In the genomic region with DNA sequence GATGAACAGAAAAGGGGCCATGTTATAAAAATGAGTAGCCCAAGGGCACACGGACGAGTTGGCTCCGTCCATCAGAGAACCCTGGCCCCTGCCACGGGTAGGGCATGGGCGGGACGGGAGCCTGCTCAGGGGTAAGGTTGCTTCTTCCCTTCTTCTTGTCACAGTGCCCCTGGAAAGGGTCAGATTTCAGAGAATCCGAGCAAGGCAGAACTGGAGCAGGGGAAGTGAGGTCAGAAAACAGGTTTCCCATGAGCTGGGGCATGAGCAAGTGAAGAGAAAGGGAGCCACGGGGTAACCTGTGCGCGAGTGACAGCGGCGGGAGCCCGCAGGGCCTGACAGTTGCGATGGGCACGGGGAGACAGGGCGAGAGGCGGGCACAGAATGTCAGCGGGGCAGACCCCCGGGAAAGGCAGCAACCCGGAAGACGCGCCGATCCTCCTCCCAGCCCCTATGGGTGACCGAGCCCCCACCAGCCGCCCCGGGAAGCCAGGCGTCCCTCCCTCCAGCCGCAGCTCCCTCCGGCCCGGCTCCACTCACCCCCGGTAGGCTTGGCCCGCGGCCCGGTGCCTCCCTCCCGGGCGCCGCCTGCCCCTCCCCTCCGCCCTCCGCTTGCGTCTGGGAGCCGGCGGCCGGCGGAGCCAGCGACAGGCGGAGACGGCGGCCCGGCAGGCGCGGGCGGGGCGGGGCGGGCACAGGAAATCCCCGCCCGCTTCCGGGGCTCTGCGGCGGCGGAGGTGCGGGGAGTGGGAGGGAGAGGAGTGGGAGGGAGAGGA, we compare ENCODE assay signal across 1 cellular context.
TF ChIP-seq lines count a peak whose summit lies in the region.

A gene (minus strand): TSS at position 671 of the 773 bp plus-strand sequence. CDS start 2,829 bp downstream, outside the sequence.

TF ChIP-seq in HEK293, 187 proteins besides CTCF, POLR2A, EP300 and RAD21 (continued from another document):
- TF ChIP-seq, protein P1, sequence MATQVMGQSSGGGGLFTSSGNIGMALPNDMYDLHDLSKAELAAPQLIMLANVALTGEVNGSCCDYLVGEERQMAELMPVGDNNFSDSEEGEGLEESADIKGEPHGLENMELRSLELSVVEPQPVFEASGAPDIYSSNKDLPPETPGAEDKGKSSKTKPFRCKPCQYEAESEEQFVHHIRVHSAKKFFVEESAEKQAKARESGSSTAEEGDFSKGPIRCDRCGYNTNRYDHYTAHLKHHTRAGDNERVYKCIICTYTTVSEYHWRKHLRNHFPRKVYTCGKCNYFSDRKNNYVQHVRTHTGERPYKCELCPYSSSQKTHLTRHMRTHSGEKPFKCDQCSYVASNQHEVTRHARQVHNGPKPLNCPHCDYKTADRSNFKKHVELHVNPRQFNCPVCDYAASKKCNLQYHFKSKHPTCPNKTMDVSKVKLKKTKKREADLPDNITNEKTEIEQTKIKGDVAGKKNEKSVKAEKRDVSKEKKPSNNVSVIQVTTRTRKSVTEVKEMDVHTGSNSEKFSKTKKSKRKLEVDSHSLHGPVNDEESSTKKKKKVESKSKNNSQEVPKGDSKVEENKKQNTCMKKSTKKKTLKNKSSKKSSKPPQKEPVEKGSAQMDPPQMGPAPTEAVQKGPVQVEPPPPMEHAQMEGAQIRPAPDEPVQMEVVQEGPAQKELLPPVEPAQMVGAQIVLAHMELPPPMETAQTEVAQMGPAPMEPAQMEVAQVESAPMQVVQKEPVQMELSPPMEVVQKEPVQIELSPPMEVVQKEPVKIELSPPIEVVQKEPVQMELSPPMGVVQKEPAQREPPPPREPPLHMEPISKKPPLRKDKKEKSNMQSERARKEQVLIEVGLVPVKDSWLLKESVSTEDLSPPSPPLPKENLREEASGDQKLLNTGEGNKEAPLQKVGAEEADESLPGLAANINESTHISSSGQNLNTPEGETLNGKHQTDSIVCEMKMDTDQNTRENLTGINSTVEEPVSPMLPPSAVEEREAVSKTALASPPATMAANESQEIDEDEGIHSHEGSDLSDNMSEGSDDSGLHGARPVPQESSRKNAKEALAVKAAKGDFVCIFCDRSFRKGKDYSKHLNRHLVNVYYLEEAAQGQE (tag by site-specific recombination; IDR thresholded peaks at IDR 0.05), result 0 out of 2 replicates have a peak, but pooled peaks have one; percentile 19
- TF ChIP-seq ZNF501 (tag by site-specific recombination; IDR thresholded peaks at IDR 0.05) (peak; percentile 85), GLIS2 (tag by site-specific recombination; IDR thresholded peaks at IDR 0.05) (peak; percentile 86), ZNF311 (tag by site-specific recombination; IDR thresholded peaks at IDR 0.05; ENCODE audit: borderline replicate concordance) (no peak), ZNF335 (tag by site-specific recombination; conservative IDR thresholded peaks at IDR 0.05) (peak; percentile 7), ZSCAN30 (tag by site-specific recombination; IDR thresholded peaks at IDR 0.05) (peak; percentile 53; the same call in 1 of the 2 replicates), SP3 (tag by site-specific recombination; IDR thresholded peaks at IDR 0.05) (peak; percentile 49; the same call in 1 of the 2 replicates), KLF9 (tag by site-specific recombination; IDR thresholded peaks at IDR 0.05; ENCODE audit: low read depth) (peak; percentile 23; the same call in 1 of the 2 replicates), ZNF423 (tag by site-specific recombination; IDR thresholded peaks at IDR 0.05) (peak; percentile 94), ZBTB17 (tag by site-specific recombination; IDR thresholded peaks at IDR 0.05) (peak; percentile 91), KLF8 (tag by site-specific recombination; IDR thresholded peaks at IDR 0.05) (peak; percentile 35; the same call in 1 of the 2 replicates), GLIS1 (tag by site-specific recombination; IDR thresholded peaks at IDR 0.05) (peak; percentile 60), ZNF776 (tag by site-specific recombination; IDR thresholded peaks at IDR 0.05; ENCODE audit: borderline replicate concordance) (no peak), ZBTB8A (tag by site-specific recombination; IDR thresholded peaks at IDR 0.05) (peak; percentile 95), WT1 (tag by site-specific recombination; IDR thresholded peaks at IDR 0.05) (peak; percentile 49; the same call in 1 of the 2 replicates), ZNF600 (tag by site-specific recombination; IDR thresholded peaks at IDR 0.05) (peak; percentile 74; the same call in 1 of the 2 replicates), SP2 (tag by site-specific recombination; IDR thresholded peaks at IDR 0.05) (peak; percentile 57), SP7 (tag by site-specific recombination; IDR thresholded peaks at IDR 0.05) (peak; percentile 43), MZF1 (tag by site-specific recombination; IDR thresholded peaks at IDR 0.05; ENCODE audit: borderline replicate concordance) (no peak), ZNF114 (tag by site-specific recombination; IDR thresholded peaks at IDR 0.05) (no peak), ZBTB48 (tag by site-specific recombination; IDR thresholded peaks at IDR 0.05) (peak; percentile 93)
- TF ChIP-seq, protein P2, sequence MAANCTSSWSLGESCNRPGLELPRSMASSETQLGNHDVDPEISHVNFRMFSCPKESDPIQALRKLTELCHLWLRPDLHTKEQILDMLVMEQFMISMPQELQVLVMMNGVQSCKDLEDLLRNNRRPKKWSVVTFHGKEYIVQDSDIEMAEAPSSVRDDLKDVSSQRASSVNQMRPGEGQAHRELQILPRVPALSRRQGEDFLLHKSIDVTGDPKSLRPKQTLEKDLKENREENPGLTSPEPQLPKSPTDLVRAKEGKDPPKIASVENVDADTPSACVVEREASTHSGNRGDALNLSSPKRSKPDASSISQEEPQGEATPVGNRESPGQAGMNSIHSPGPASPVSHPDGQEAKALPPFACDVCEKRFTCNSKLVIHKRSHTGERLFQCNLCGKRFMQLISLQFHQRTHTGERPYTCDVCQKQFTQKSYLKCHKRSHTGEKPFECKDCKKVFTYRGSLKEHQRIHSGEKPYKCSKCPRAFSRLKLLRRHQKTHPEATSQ (tag by site-specific recombination; IDR thresholded peaks at IDR 0.05), result no peak
- TF ChIP-seq, protein P3, sequence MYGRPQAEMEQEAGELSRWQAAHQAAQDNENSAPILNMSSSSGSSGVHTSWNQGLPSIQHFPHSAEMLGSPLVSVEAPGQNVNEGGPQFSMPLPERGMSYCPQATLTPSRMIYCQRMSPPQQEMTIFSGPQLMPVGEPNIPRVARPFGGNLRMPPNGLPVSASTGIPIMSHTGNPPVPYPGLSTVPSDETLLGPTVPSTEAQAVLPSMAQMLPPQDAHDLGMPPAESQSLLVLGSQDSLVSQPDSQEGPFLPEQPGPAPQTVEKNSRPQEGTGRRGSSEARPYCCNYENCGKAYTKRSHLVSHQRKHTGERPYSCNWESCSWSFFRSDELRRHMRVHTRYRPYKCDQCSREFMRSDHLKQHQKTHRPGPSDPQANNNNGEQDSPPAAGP (tag by site-specific recombination; IDR thresholded peaks at IDR 0.05), result peak; percentile 53
- TF ChIP-seq, protein P4, sequence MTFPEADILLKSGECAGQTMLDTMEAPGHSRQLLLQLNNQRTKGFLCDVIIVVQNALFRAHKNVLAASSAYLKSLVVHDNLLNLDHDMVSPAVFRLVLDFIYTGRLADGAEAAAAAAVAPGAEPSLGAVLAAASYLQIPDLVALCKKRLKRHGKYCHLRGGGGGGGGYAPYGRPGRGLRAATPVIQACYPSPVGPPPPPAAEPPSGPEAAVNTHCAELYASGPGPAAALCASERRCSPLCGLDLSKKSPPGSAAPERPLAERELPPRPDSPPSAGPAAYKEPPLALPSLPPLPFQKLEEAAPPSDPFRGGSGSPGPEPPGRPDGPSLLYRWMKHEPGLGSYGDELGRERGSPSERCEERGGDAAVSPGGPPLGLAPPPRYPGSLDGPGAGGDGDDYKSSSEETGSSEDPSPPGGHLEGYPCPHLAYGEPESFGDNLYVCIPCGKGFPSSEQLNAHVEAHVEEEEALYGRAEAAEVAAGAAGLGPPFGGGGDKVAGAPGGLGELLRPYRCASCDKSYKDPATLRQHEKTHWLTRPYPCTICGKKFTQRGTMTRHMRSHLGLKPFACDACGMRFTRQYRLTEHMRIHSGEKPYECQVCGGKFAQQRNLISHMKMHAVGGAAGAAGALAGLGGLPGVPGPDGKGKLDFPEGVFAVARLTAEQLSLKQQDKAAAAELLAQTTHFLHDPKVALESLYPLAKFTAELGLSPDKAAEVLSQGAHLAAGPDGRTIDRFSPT (tag by site-specific recombination; IDR thresholded peaks at IDR 0.05), result peak; percentile 84
- TF ChIP-seq, protein P5, sequence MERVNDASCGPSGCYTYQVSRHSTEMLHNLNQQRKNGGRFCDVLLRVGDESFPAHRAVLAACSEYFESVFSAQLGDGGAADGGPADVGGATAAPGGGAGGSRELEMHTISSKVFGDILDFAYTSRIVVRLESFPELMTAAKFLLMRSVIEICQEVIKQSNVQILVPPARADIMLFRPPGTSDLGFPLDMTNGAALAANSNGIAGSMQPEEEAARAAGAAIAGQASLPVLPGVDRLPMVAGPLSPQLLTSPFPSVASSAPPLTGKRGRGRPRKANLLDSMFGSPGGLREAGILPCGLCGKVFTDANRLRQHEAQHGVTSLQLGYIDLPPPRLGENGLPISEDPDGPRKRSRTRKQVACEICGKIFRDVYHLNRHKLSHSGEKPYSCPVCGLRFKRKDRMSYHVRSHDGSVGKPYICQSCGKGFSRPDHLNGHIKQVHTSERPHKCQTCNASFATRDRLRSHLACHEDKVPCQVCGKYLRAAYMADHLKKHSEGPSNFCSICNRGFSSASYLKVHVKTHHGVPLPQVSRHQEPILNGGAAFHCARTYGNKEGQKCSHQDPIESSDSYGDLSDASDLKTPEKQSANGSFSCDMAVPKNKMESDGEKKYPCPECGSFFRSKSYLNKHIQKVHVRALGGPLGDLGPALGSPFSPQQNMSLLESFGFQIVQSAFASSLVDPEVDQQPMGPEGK (tag by site-specific recombination; IDR thresholded peaks at IDR 0.05), result peak; percentile 75
- TF ChIP-seq, protein P6, sequence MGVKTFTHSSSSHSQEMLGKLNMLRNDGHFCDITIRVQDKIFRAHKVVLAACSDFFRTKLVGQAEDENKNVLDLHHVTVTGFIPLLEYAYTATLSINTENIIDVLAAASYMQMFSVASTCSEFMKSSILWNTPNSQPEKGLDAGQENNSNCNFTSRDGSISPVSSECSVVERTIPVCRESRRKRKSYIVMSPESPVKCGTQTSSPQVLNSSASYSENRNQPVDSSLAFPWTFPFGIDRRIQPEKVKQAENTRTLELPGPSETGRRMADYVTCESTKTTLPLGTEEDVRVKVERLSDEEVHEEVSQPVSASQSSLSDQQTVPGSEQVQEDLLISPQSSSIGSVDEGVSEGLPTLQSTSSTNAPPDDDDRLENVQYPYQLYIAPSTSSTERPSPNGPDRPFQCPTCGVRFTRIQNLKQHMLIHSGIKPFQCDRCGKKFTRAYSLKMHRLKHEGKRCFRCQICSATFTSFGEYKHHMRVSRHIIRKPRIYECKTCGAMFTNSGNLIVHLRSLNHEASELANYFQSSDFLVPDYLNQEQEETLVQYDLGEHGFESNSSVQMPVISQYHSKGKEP (tag by site-specific recombination; IDR thresholded peaks at IDR 0.05), result no peak
- TF ChIP-seq, protein P7, sequence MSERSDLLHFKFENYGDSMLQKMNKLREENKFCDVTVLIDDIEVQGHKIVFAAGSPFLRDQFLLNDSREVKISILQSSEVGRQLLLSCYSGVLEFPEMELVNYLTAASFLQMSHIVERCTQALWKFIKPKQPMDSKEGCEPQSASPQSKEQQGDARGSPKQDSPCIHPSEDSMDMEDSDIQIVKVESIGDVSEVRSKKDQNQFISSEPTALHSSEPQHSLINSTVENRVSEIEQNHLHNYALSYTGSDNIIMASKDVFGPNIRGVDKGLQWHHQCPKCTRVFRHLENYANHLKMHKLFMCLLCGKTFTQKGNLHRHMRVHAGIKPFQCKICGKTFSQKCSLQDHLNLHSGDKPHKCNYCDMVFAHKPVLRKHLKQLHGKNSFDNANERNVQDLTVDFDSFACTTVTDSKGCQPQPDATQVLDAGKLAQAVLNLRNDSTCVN (tag by site-specific recombination; optimal IDR thresholded peaks at IDR 0.05), result peak; percentile 76
- TF ChIP-seq, protein P8, sequence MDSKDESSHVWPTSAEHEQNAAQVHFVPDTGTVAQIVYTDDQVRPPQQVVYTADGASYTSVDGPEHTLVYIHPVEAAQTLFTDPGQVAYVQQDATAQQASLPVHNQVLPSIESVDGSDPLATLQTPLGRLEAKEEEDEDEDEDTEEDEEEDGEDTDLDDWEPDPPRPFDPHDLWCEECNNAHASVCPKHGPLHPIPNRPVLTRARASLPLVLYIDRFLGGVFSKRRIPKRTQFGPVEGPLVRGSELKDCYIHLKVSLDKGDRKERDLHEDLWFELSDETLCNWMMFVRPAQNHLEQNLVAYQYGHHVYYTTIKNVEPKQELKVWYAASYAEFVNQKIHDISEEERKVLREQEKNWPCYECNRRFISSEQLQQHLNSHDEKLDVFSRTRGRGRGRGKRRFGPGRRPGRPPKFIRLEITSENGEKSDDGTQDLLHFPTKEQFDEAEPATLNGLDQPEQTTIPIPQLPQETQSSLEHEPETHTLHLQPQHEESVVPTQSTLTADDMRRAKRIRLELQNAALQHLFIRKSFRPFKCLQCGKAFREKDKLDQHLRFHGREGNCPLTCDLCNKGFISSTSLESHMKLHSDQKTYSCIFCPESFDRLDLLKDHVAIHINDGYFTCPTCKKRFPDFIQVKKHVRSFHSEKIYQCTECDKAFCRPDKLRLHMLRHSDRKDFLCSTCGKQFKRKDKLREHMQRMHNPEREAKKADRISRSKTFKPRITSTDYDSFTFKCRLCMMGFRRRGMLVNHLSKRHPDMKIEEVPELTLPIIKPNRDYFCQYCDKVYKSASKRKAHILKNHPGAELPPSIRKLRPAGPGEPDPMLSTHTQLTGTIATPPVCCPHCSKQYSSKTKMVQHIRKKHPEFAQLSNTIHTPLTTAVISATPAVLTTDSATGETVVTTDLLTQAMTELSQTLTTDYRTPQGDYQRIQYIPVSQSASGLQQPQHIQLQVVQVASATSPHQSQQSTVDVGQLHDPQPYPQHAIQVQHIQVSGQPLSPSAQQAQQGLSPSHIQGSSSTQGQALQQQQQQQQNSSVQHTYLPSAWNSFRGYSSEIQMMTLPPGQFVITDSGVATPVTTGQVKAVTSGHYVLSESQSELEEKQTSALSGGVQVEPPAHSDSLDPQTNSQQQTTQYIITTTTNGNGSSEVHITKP (tag by site-specific recombination; IDR thresholded peaks at IDR 0.05), result peak; percentile 86
